26 cellular contexts compared by ENCODE assay signal in the genomic region with DNA sequence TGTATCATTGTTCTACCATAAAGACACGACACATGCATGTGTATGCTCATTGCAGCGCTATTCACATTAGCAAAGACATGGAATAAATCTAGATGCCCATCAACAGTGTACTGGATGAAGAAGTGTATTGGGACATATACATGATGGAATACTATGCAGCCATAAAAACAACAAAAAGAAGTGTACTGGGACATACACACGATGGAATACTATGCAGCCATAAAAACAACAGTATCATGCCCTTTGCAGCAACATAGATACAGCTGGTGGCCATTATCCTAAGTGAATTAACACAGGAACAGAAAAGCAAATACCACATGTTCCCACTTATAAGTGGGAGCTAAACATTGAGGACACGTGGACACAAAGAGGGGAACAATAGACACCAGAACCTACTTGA.
"Had no signal": no experiment of that assay in that cellular context is flagged by ENCODE, and none has a peak within 500 bp of the region (broad histone marks: within the 10 kb centered on the region; RNA-seq: fewer than 3 reads in every experiment).

No MANE protein-coding gene starts in this region.

- H3K36me3 ChIP-seq: brain microvascular endothelial cell, WERI-Rb-1 had no signal

- H3K27ac Mint-ChIP-seq: activated B cell treated with CpG ODN at 0.5 μM for 24 hours; activated CD4-positive, alpha-beta memory T cell treated with anti-CD3 and anti-CD28 coated beads, Interleukin-2, amount 10 ng/mL, durations not matched to agents 7 days and 5 days; activated CD4-positive, alpha-beta T cell treated with anti-CD3 and anti-CD28 coated beads, Interleukin-2, amount 10 ng/mL, durations not matched to agents 24 days and 14 days; activated naive CD8-positive, alpha-beta T cell; activated T-cell treated with anti-CD3 and anti-CD28 coated beads, Interleukin-2, amount 50 U/mL, for 24 hours; activated T-cell treated with anti-CD3 and anti-CD28 coated beads, Interleukin-2, amount 50 U/mL, for 72 hours; dendritic cell treated with granulocyte-macrophage colony-stimulating factor and Interleukin-4, amounts not matched to agents 40 ng/mL and 50 ng/mL, for 4 days; endodermal cell; T-helper 17 cell; T-helper 2 cell treated with Interferon-gamma antibody and Interleukin-4, amounts not matched to agents 5 μg/mL and 100 μg/mL, for 36 hours had no signal

- H3K27me3 ChIP-seq: brain microvascular endothelial cell, dorsolateral prefrontal cortex had no signal

- H3K36me3 Mint-ChIP-seq: activated naive CD8-positive, alpha-beta T cell had no signal

- H3K4me1 Mint-ChIP-seq: activated CD4-positive, alpha-beta memory T cell treated with anti-CD3 and anti-CD28 coated beads, Interleukin-2, amount 10 ng/mL, durations not matched to agents 7 days and 5 days; endodermal cell had no signal

- ATAC-seq: activated CD4-positive, CD25-positive, alpha-beta regulatory T cell treated with anti-CD3 and anti-CD28 coated beads, Interleukin-2, amount 50 U/mL, for 24 hours had no signal

- FAIRE-seq: bronchial epithelial cell had no signal

- DNase-seq: activated B cell treated with CpG ODN at 0.5 μM for 24 hours; activated CD4-positive, alpha-beta memory T cell treated with anti-CD3 and anti-CD28 coated beads, Interleukin-2, amount 10 ng/mL, durations not matched to agents 7 days and 5 days; activated CD4-positive, alpha-beta T cell treated with anti-CD3 and anti-CD28 coated beads, Interleukin-2, amount 50 U/mL, for 4 hours; activated CD8-positive, alpha-beta memory T cell treated with anti-CD3 and anti-CD28 coated beads, Interleukin-2, amount 50 U/mL, for 48 hours; activated gamma-delta T cell; activated naive CD4-positive, alpha-beta T cell; activated naive CD4-positive, alpha-beta T cell treated with anti-CD3 and anti-CD28 coated beads, Interleukin-2, amount 50 U/mL, for 16 hours; activated T-cell treated with anti-CD3 and anti-CD28 coated beads for 4 hours; activated T-cell treated with anti-CD3 and anti-CD28 coated beads, Interleukin-2, amount 50 U/mL, for 24 hours; activated T-cell treated with anti-CD3 and anti-CD28 coated beads, Interleukin-2, amount 50 U/mL, for 72 hours; amniotic stem cell; dorsolateral prefrontal cortex; effector memory CD4-positive, alpha-beta T cell; endodermal cell; T-helper 17 cell; T1000; WERI-Rb-1 had no signal

- H3K27ac ChIP-seq: brain microvascular endothelial cell, coronary artery, dorsolateral prefrontal cortex had no signal

- H3K4me3 Mint-ChIP-seq: activated B cell treated with CpG ODN at 0.5 μM for 24 hours; activated CD4-positive, alpha-beta memory T cell treated with anti-CD3 and anti-CD28 coated beads, Interleukin-2, amount 10 ng/mL, durations not matched to agents 7 days and 5 days; activated CD4-positive, alpha-beta T cell treated with anti-CD3 and anti-CD28 coated beads, Interleukin-2, amount 10 ng/mL, durations not matched to agents 24 days and 14 days; activated naive CD8-positive, alpha-beta T cell; activated T-cell treated with anti-CD3 and anti-CD28 coated beads, Interleukin-2, amount 50 U/mL, for 24 hours; activated T-cell treated with anti-CD3 and anti-CD28 coated beads, Interleukin-2, amount 50 U/mL, for 72 hours; central memory CD8-positive, alpha-beta T cell; dendritic cell treated with granulocyte-macrophage colony-stimulating factor and Interleukin-4, amounts not matched to agents 40 ng/mL and 50 ng/mL, for 4 days; endodermal cell; T-helper 17 cell; T-helper 2 cell treated with Interferon-gamma antibody and Interleukin-4, amounts not matched to agents 5 μg/mL and 100 μg/mL, for 36 hours had no signal

- H3K27me3 Mint-ChIP-seq: activated B cell treated with CpG ODN at 0.5 μM for 24 hours; activated CD4-positive, alpha-beta memory T cell treated with anti-CD3 and anti-CD28 coated beads, Interleukin-2, amount 10 ng/mL, durations not matched to agents 7 days and 5 days; activated naive CD8-positive, alpha-beta T cell; activated T-cell treated with anti-CD3 and anti-CD28 coated beads, Interleukin-2, amount 50 U/mL, for 24 hours; dendritic cell treated with granulocyte-macrophage colony-stimulating factor and Interleukin-4, amounts not matched to agents 40 ng/mL and 50 ng/mL, for 4 days; T-helper 17 cell had no signal

- H3K4me3 ChIP-seq: coronary artery, dorsolateral prefrontal cortex had no signal

- H3K9me3 Mint-ChIP-seq: activated B cell treated with CpG ODN at 0.5 μM for 24 hours; activated CD4-positive, alpha-beta memory T cell treated with anti-CD3 and anti-CD28 coated beads, Interleukin-2, amount 10 ng/mL, durations not matched to agents 7 days and 5 days; activated CD4-positive, alpha-beta T cell treated with anti-CD3 and anti-CD28 coated beads, Interleukin-2, amount 10 ng/mL, durations not matched to agents 24 days and 14 days; activated T-cell treated with anti-CD3 and anti-CD28 coated beads, Interleukin-2, amount 50 U/mL, for 24 hours; activated T-cell treated with anti-CD3 and anti-CD28 coated beads, Interleukin-2, amount 50 U/mL, for 72 hours; central memory CD8-positive, alpha-beta T cell; dendritic cell treated with granulocyte-macrophage colony-stimulating factor and Interleukin-4, amounts not matched to agents 40 ng/mL and 50 ng/mL, for 4 days; endodermal cell; T-helper 2 cell treated with Interferon-gamma antibody and Interleukin-4, amounts not matched to agents 5 μg/mL and 100 μg/mL, for 36 hours had no signal
